ENCODE assay signal across 8 cellular contexts in genomic region chr20:45405566-45406259, GRCh38. TPM values are rescaled to one million over a fixed set of nuclear protein-coding genes. Genes with fewer than 3 reads are reported as not detected.
A peak's percentile ranks its signal among the peaks of the same experiment; 100 is the strongest.
DNase-seq lines count a peak whose midpoint lies in the region; ATAC-seq and TF ChIP-seq lines count a peak whose summit lies in the region.

No MANE protein-coding gene starts in this region.

- H3K27me3 ChIP-seq in foreskin keratinocyte = no peaks in the 10 kb centered on the region

- H3K27me3 Mint-ChIP-seq in activated T-cell treated with anti-CD3 and anti-CD28 coated beads, Interleukin-2, amount 50 U/mL, for 4 hours (ENCODE audit: low read depth) = no peaks in the 10 kb centered on the region
- no peaks in the 10 kb centered on the region for H3K27me3 Mint-ChIP-seq in osteocyte (ENCODE audit: unreplicated experiment)

- DNase-seq in activated T-cell treated with anti-CD3 and anti-CD28 coated beads, Interleukin-2, amount 50 U/mL, for 4 hours = no peak
- DNase-seq in activated T-cell treated with anti-CD3 and anti-CD28 coated beads for 4 hours (no peak), foreskin keratinocyte (peak in 1 of 2 donors; percentile 8), osteocyte (ENCODE audit: extremely low spot score, unreplicated experiment) (peak; percentile 81)
- no peak for DNase-seq in stimulated activated CD4-positive, alpha-beta T cell treated with anti-CD3 and anti-CD28 coated beads, Interleukin-15, amount 100 ng/mL, for 24 hours

- no peaks in the 10 kb centered on the region for H3K9me3 Mint-ChIP-seq in activated T-cell treated with anti-CD3 and anti-CD28 coated beads, Interleukin-2, amount 50 U/mL, for 4 hours
- no peaks in the 10 kb centered on the region for H3K9me3 Mint-ChIP-seq in osteocyte (ENCODE audit: unreplicated experiment)

- no peaks in the 10 kb centered on the region for H3K4me1 ChIP-seq in foreskin keratinocyte

- H3K4me3 ChIP-seq in WI38 (ENCODE audit: low read depth, low read length) = peak overlapping the region; percentile 70

- peak; percentile 45 to 46 for ATAC-seq in activated T-cell treated with anti-CD3 and anti-CD28 coated beads, Interleukin-2, amount 50 U/mL, for 4 hours
- ATAC-seq in foreskin keratinocyte (peak; percentile 15), HG03378 (IDR thresholded peaks at IDR 0.05; ENCODE audit: unreplicated experiment) (no peak), HG02763 (IDR thresholded peaks at IDR 0.05; ENCODE audit: unreplicated experiment) (no peak)

- H3K36me3 Mint-ChIP-seq in activated T-cell treated with anti-CD3 and anti-CD28 coated beads, Interleukin-2, amount 50 U/mL, for 4 hours (ENCODE audit: insufficient read depth) = peaks cover 11% of the 10 kb centered on the region
- peaks cover 7% of the 10 kb centered on the region for H3K36me3 Mint-ChIP-seq in osteocyte (ENCODE audit: unreplicated experiment)

- no peak overlapping the region for H3K27ac ChIP-seq in foreskin keratinocyte

- peak overlapping the region; percentile 77 for H3K4me3 Mint-ChIP-seq in activated T-cell treated with anti-CD3 and anti-CD28 coated beads, Interleukin-2, amount 50 U/mL, for 4 hours
- peak overlapping the region; percentile 87 for H3K4me3 Mint-ChIP-seq in osteocyte (ENCODE audit: unreplicated experiment)

- H3K4me1 Mint-ChIP-seq in activated T-cell treated with anti-CD3 and anti-CD28 coated beads, Interleukin-2, amount 50 U/mL, for 4 hours (ENCODE audit: low read depth) = peaks cover 20% of the 10 kb centered on the region
- H3K4me1 Mint-ChIP-seq in osteocyte (ENCODE audit: unreplicated experiment) = peaks cover 14% of the 10 kb centered on the region

- TF ChIP-seq CTCF in WI38 (IDR thresholded peaks at IDR 0.05; ENCODE audit: low read depth, low read length) (no peak), foreskin keratinocyte (conservative IDR thresholded peaks at IDR 0.05) (no peak), osteocyte (IDR thresholded peaks at IDR 0.05) (no peak)

- peak overlapping the region; percentile 50 for H3K27ac Mint-ChIP-seq in osteocyte (ENCODE audit: unreplicated experiment)

RNA-seq across cellular contexts. Expression of gene DBNDD2, which starts 2.4 kb away (rescaled TPM):
- total RNA-seq in activated T-cell treated with anti-CD3 and anti-CD28 coated beads, Interleukin-2, amount 50 U/mL, for 4 hours = 10 to 100 TPM in 2 of 3 donors, 1 to 10 TPM in 1; 9.7 to 13.3 (median 12.5) TPM
- total RNA-seq in foreskin keratinocyte (42.7 and 47.4 TPM in 2 replicates), osteocyte (37.4 and 37.7 TPM in 2 replicates)
- 60.6 and 68.0 TPM in 2 replicates for polyA plus RNA-seq in foreskin keratinocyte

RNA-seq across cellular contexts. Expression of gene PIGT, which starts 10.2 kb away (rescaled TPM):
- total RNA-seq in activated T-cell treated with anti-CD3 and anti-CD28 coated beads, Interleukin-2, amount 50 U/mL, for 4 hours = 10 to 100 TPM; 88.0 to 94.8 (median 90.9) TPM
- 53.9 and 60.4 TPM in 2 replicates for total RNA-seq in foreskin keratinocyte
- polyA plus RNA-seq in foreskin keratinocyte = 59.7 and 67.2 TPM in 2 replicates
- 137 and 140 TPM in 2 replicates for total RNA-seq in osteocyte

RNA-seq across cellular contexts. Expression of gene TP53TG5, which starts 27.6 kb away (rescaled TPM):
- total RNA-seq in activated T-cell treated with anti-CD3 and anti-CD28 coated beads, Interleukin-2, amount 50 U/mL, for 4 hours = not detected
- total RNA-seq in foreskin keratinocyte (not detected in 2 replicates), osteocyte (not detected in 2 replicates)
- polyA plus RNA-seq in foreskin keratinocyte = not detected in 2 replicates

RNA-seq across cellular contexts. Expression of gene SYS1, which starts 42.8 kb away (rescaled TPM):
- total RNA-seq in activated T-cell treated with anti-CD3 and anti-CD28 coated beads, Interleukin-2, amount 50 U/mL, for 4 hours = 10 to 100 TPM; 36.4 to 37.4 (median 36.6) TPM
- 18.0 and 18.7 TPM in 2 replicates for total RNA-seq in foreskin keratinocyte
- polyA plus RNA-seq in foreskin keratinocyte = 19.8 and 20.3 TPM in 2 replicates
- total RNA-seq in osteocyte = 23.7 and 23.8 TPM in 2 replicates

RNA-seq across cellular contexts. Expression of gene SDC4, which starts 57.5 kb away (rescaled TPM):
- 100 to 1,000 TPM in 2 of 3 donors, 10 to 100 TPM in 1; 94.0 to 138 (median 102) TPM for total RNA-seq in activated T-cell treated with anti-CD3 and anti-CD28 coated beads, Interleukin-2, amount 50 U/mL, for 4 hours
- total RNA-seq in foreskin keratinocyte = 169 and 187 TPM in 2 replicates
- polyA plus RNA-seq in foreskin keratinocyte = 136 and 143 TPM in 2 replicates
- total RNA-seq in osteocyte = 31.5 and 32.3 TPM in 2 replicates

Comparison
In these comparisons a context has a peak if more than half of its experiments do, and no peak if none do; other contexts are left out.
1. ATAC-seq: peak in activated T-cell treated with anti-CD3 and anti-CD28 coated beads, Interleukin-2, amount 50 U/mL, for 4 hours (2 of 2) and foreskin keratinocyte (single experiment); none in HG03378 (single experiment) and HG02763 (single experiment).